1 cellular context compared by ENCODE assay signal in genomic region chr5:140547508-140548299, GRCh38.
TF ChIP-seq lines count a peak whose summit lies in the region.

Gene EIF4EBP3 (plus strand): TSS chr5:140547662. CDS start chr5:140547738, 76 bp downstream.

TF ChIP-seq in HepG2, 621 proteins besides CTCF, POLR2A, EP300 and RAD21 (continued from another document and continues in another):
- TF ChIP-seq MTF2 (CRISPR knock-in tag; IDR thresholded peaks at IDR 0.05; ENCODE audit: borderline replicate concordance): 0 out of 2 replicates have a peak, but pooled peaks have one; percentile 55
- TF ChIP-seq SNRNP70 (IDR thresholded peaks at IDR 0.05; ENCODE audit: low read depth, low read length): no peak
- TF ChIP-seq NCOA1 (CRISPR knock-in tag; IDR thresholded peaks at IDR 0.05): peak; percentile 59; the same call in 1 of the 2 replicates
- peak; percentile 8 for TF ChIP-seq ZNF18 (CRISPR knock-in tag; IDR thresholded peaks at IDR 0.05; ENCODE audit: insufficient replicate concordance)
- peak; percentile 78 for TF ChIP-seq TFDP2 (CRISPR knock-in tag; IDR thresholded peaks at IDR 0.05)
- TF ChIP-seq HNRNPL (IDR thresholded peaks at IDR 0.05; ENCODE audit: low read depth, low read length): 0 out of 2 replicates have a peak, but pooled peaks have one; percentile 32
- peak; percentile 76; the same call in 1 of the 2 replicates for TF ChIP-seq ZNF567 (CRISPR knock-in tag; IDR thresholded peaks at IDR 0.05; ENCODE audit: borderline replicate concordance)
- TF ChIP-seq SAP130 (CRISPR knock-in tag; IDR thresholded peaks at IDR 0.05; ENCODE audit: low read depth): peak; percentile 96
- 0 out of 2 replicates have a peak, but pooled peaks have one; percentile 11 for TF ChIP-seq THAP7 (CRISPR knock-in tag; IDR thresholded peaks at IDR 0.05)
- TF ChIP-seq ZNF263 (CRISPR knock-in tag; IDR thresholded peaks at IDR 0.05): 0 out of 2 replicates have a peak, but pooled peaks have one; percentile 47
- TF ChIP-seq GABPB1 (CRISPR knock-in tag; IDR thresholded peaks at IDR 0.05): peak; percentile 74
- TF ChIP-seq ZSCAN20 (CRISPR knock-in tag; IDR thresholded peaks at IDR 0.05; ENCODE audit: borderline replicate concordance): no peak
- TF ChIP-seq TCF12 (IDR thresholded peaks at IDR 0.05): no peak
- TF ChIP-seq TCF12 (CRISPR knock-in tag; IDR thresholded peaks at IDR 0.05): no peak
- no peak for TF ChIP-seq ZNF782 (CRISPR knock-in tag; IDR thresholded peaks at IDR 0.05; ENCODE audit: borderline replicate concordance)
- TF ChIP-seq PHF8 (CRISPR knock-in tag; IDR thresholded peaks at IDR 0.05): peak; percentile 11; the same call in 1 of the 2 replicates
- no peak for TF ChIP-seq ZNF576 (CRISPR knock-in tag; IDR thresholded peaks at IDR 0.05)
- TF ChIP-seq ZNF292 (CRISPR knock-in tag; IDR thresholded peaks at IDR 0.05; ENCODE audit: borderline replicate concordance, low read depth): no peak
- TF ChIP-seq ZNF615 (CRISPR knock-in tag; IDR thresholded peaks at IDR 0.05; ENCODE audit: borderline replicate concordance): 0 out of 2 replicates have a peak, but pooled peaks have one; percentile 51
- 0 out of 2 replicates have a peak, but pooled peaks have one; percentile 7 for TF ChIP-seq ZNF724P (CRISPR knock-in tag; IDR thresholded peaks at IDR 0.05; ENCODE audit: borderline replicate concordance)
- no peak for TF ChIP-seq SOX13 (IDR thresholded peaks at IDR 0.05)
- TF ChIP-seq SOX13 (CRISPR knock-in tag; conservative IDR thresholded peaks at IDR 0.05 in 1 of 2, IDR thresholded peaks at IDR 0.05 in 1 of 2): peak in 1 of 2 experiments; percentile 55; a peak in 3 of 4 replicates
- TF ChIP-seq PRDM4 (CRISPR knock-in tag; IDR thresholded peaks at IDR 0.05; ENCODE audit: borderline replicate concordance): no peak
- TF ChIP-seq HNF4A (CRISPR knock-in tag; IDR thresholded peaks at IDR 0.05): peak; percentile 83
- TF ChIP-seq ZNF574 (CRISPR knock-in tag; IDR thresholded peaks at IDR 0.05): peak; percentile 68
- peak; percentile 98 for TF ChIP-seq SP5 (CRISPR knock-in tag; IDR thresholded peaks at IDR 0.05; ENCODE audit: borderline replicate concordance, low read depth)
- no peak for TF ChIP-seq TRIM24 (CRISPR knock-in tag; IDR thresholded peaks at IDR 0.05)
- TF ChIP-seq ZNF850 (CRISPR knock-in tag; conservative IDR thresholded peaks at IDR 0.05): 0 out of 2 replicates have a peak, but pooled peaks have one; percentile 13
- no peak for TF ChIP-seq FOXP1 (IDR thresholded peaks at IDR 0.05)
- TF ChIP-seq FOXP1 (CRISPR knock-in tag; IDR thresholded peaks at IDR 0.05): no peak; the same call in 1 of the 2 replicates
- TF ChIP-seq ZNF407 (CRISPR knock-in tag; IDR thresholded peaks at IDR 0.05; ENCODE audit: not compliant biosample characterization): peak; percentile 12
- no peak for TF ChIP-seq ZNF530 (CRISPR knock-in tag; IDR thresholded peaks at IDR 0.05; ENCODE audit: low read depth)
- 0 out of 2 replicates have a peak, but pooled peaks have one; percentile 64 for TF ChIP-seq HNF1B (CRISPR knock-in tag; IDR thresholded peaks at IDR 0.05)
